ENCODE assay signal across 8 cellular contexts in genomic region chr4:8428288-8429097, GRCh38. TPM values are rescaled to one million over a fixed set of nuclear protein-coding genes. Genes with fewer than 3 reads are reported as not detected.
A peak's percentile ranks its signal among the peaks of the same experiment; 100 is the strongest.
DNase-seq lines count a peak whose midpoint lies in the region; ATAC-seq and TF ChIP-seq lines count a peak whose summit lies in the region.

No MANE protein-coding gene starts in this region.

- no CpG with 5 or more reads among the region's 56 CpGs for WGBS in trophoblast cell (ENCODE audit: extremely low coverage, insufficient coverage, insufficient read length)

- no peaks in the 10 kb centered on the region for H3K36me3 ChIP-seq in trophoblast cell (ENCODE audit: control insufficient read depth in 1 of 2, insufficient read depth in 2 of 2, low read length in 2 of 2)

- no peaks in the 10 kb centered on the region for H3K79me2 ChIP-seq in trophoblast cell (ENCODE audit: control insufficient read depth, insufficient read depth, low read length, poor library complexity)

- peak overlapping the region; percentile 63 for H2BK5ac ChIP-seq in trophoblast cell (ENCODE audit: low read depth, low read length, poor library complexity)

- peak overlapping the region; percentile 95 for H3K4me3 Mint-ChIP-seq in activated naive CD8-positive, alpha-beta T cell treated with anti-CD3 and anti-CD28 coated beads, Interleukin-2, amount 10 ng/mL, durations not matched to agents 7 days and 5 days
- peak overlapping the region; percentile 96 for H3K4me3 Mint-ChIP-seq in type B pancreatic cell

- peak overlapping the region; percentile 100 for H3K4me2 ChIP-seq in trophoblast cell (ENCODE audit: low read length)

- no peaks in the 10 kb centered on the region for H3K9me3 Mint-ChIP-seq in activated naive CD8-positive, alpha-beta T cell treated with anti-CD3 and anti-CD28 coated beads, Interleukin-2, amount 10 ng/mL, durations not matched to agents 7 days and 5 days
- H3K9me3 Mint-ChIP-seq in type B pancreatic cell, result no peaks in the 10 kb centered on the region

- POLR2A ChIA-PET in activated naive CD8-positive, alpha-beta T cell treated with anti-CD3 and anti-CD28 coated beads, Interleukin-2, amount 10 ng/mL, durations not matched to agents 7 days and 5 days (lab: Charles Lee), result interaction anchor here (0.5 to 2.2 kb wide), 4 partner anchors 9 to 1529 kb away, joined by 3 to 27 read pairs (median 4); partner anchors contain the start of genes ACOX3 and TRMT44

- no peaks in the 10 kb centered on the region for H3K36me3 Mint-ChIP-seq in activated naive CD8-positive, alpha-beta T cell treated with anti-CD3 and anti-CD28 coated beads, Interleukin-2, amount 10 ng/mL, durations not matched to agents 7 days and 5 days
- peaks cover 3% of the 10 kb centered on the region for H3K36me3 Mint-ChIP-seq in type B pancreatic cell

- peak overlapping the region; percentile 79 for H3K18ac ChIP-seq in trophoblast cell (ENCODE audit: low read length)

- H3K14ac ChIP-seq in trophoblast cell (ENCODE audit: low read length), result peak overlapping the region; percentile 67

- H3K4me1 ChIP-seq in trophoblast cell (ENCODE audit: control insufficient read depth in 1 of 2, insufficient read depth in 2 of 2, low read length in 2 of 2), result peaks cover 7 to 8% of the 10 kb centered on the region in 2 experiments

- H2BK120ac ChIP-seq in trophoblast cell (ENCODE audit: insufficient read depth, low read length, poor library complexity), result peak overlapping the region; percentile 62

- no peak overlapping the region for H2BK12ac ChIP-seq in trophoblast cell (ENCODE audit: low read length)

- intact Hi-C loops in Right ventricle myocardium superior (cut with DNase I), result no loop called here

- DNase-seq in NCI-H1092 treated with DMSO at 0.1 percent for 48 hours (lab: John Stamatoyannopoulos, UW), result peak; percentile 68
- DNase-seq in SKM-1 treated with dmso at 0.1 percent for 144 hours (lab: John Stamatoyannopoulos, UW; ENCODE audit: unreplicated experiment), result peak; percentile 81
- peak; percentile 98 for DNase-seq in activated naive CD8-positive, alpha-beta T cell treated with anti-CD3 and anti-CD28 coated beads, Interleukin-2, amount 10 ng/mL, durations not matched to agents 7 days and 5 days
- DNase-seq in Right ventricle myocardium superior, result peak; percentile 93
- DNase-seq in trophoblast cell, result peak; percentile 88 to 97
- DNase-seq in type B pancreatic cell (ENCODE audit: extremely low spot score, unreplicated experiment), result peak; percentile 98

- peak overlapping the region; percentile 30 for H3K4ac ChIP-seq in trophoblast cell (ENCODE audit: low read depth, low read length)

- no peaks in the 10 kb centered on the region for H3K27me3 Mint-ChIP-seq in activated naive CD8-positive, alpha-beta T cell treated with anti-CD3 and anti-CD28 coated beads, Interleukin-2, amount 10 ng/mL, durations not matched to agents 7 days and 5 days
- H3K27me3 Mint-ChIP-seq in type B pancreatic cell, result no peaks in the 10 kb centered on the region

- TF ChIP-seq CTCF in GM12875 (IDR thresholded peaks at IDR 0.05; ENCODE audit: borderline replicate concordance, insufficient read depth, low read depth, low read length) (peak; percentile 56), type B pancreatic cell (conservative IDR thresholded peaks at IDR 0.05) (peak; percentile 68)

- H4K12ac ChIP-seq in trophoblast cell (ENCODE audit: low read depth, low read length), result no peak overlapping the region

- peaks cover 7% of the 10 kb centered on the region for H3K79me1 ChIP-seq in trophoblast cell (ENCODE audit: low read length)

- no peak overlapping the region for H2AK5ac ChIP-seq in trophoblast cell (ENCODE audit: low read length)

- H3K23ac ChIP-seq in trophoblast cell (ENCODE audit: low read length), result no peak overlapping the region

- no peaks in the 10 kb centered on the region for H3K9me3 ChIP-seq in trophoblast cell (ENCODE audit: insufficient read depth, low read depth, low read length)

- peak; percentile 97 for ATAC-seq in HG02642 (IDR thresholded peaks at IDR 0.05; ENCODE audit: poor library complexity, unreplicated experiment)
- ATAC-seq in activated naive CD8-positive, alpha-beta T cell treated with anti-CD3 and anti-CD28 coated beads, Interleukin-2, amount 10 ng/mL, durations not matched to agents 7 days and 5 days (ENCODE audit: low read depth), result peak; percentile 95
- peak; percentile 98 for ATAC-seq in Right ventricle myocardium superior (ENCODE audit: poor library complexity)

- H3K27ac ChIP-seq in trophoblast cell (ENCODE audit: low read depth, low read length), result no peak overlapping the region

- H3K27me3 ChIP-seq in trophoblast cell (ENCODE audit: insufficient read depth, low read length), result no peaks in the 10 kb centered on the region

- peak overlapping the region; percentile 45 for H4K91ac ChIP-seq in trophoblast cell (ENCODE audit: low read depth, low read length)

- H3K27ac Mint-ChIP-seq in activated naive CD8-positive, alpha-beta T cell treated with anti-CD3 and anti-CD28 coated beads, Interleukin-2, amount 10 ng/mL, durations not matched to agents 7 days and 5 days, result peak overlapping the region; percentile 91
- peak overlapping the region; percentile 79 for H3K27ac Mint-ChIP-seq in type B pancreatic cell

- peaks cover 12% of the 10 kb centered on the region for H3K4me1 Mint-ChIP-seq in activated naive CD8-positive, alpha-beta T cell treated with anti-CD3 and anti-CD28 coated beads, Interleukin-2, amount 10 ng/mL, durations not matched to agents 7 days and 5 days
- peaks cover 34% of the 10 kb centered on the region for H3K4me1 Mint-ChIP-seq in type B pancreatic cell (ENCODE audit: unreplicated experiment)

- H3K4me3 ChIP-seq in GM12875 (ENCODE audit: low read depth, low read length) (peak overlapping the region; percentile 71), trophoblast cell (ENCODE audit: low read depth, low read length) (peak overlapping the region; percentile 88)

- H4K8ac ChIP-seq in trophoblast cell (ENCODE audit: low read depth, low read length), result peak overlapping the region; percentile 73

- peak overlapping the region; percentile 75 for H2AFZ ChIP-seq in trophoblast cell (ENCODE audit: insufficient read depth, low read length, poor library complexity)

- H3K9ac ChIP-seq in trophoblast cell (ENCODE audit: low read length), result peak overlapping the region; percentile 85

RNA-seq across cellular contexts. Expression of gene ACOX3, which starts 12.0 kb away (rescaled TPM):
- total RNA-seq in activated naive CD8-positive, alpha-beta T cell treated with anti-CD3 and anti-CD28 coated beads, Interleukin-2, amount 10 ng/mL, durations not matched to agents 7 days and 5 days, result 10 to 100 TPM; 15.2 to 16.6 TPM
- total RNA-seq in Right ventricle myocardium superior (22.5 TPM), type B pancreatic cell (ENCODE audit: low replicate concordance) (34.0 and 43.8 TPM in 2 replicates)
- 21.5 and 23.3 TPM in 2 replicates for polyA plus RNA-seq in trophoblast cell (2013)

RNA-seq across cellular contexts. Expression of gene TRMT44, which starts 12.1 kb away (rescaled TPM):
- 10 to 100 TPM; 26.1 to 27.9 TPM for total RNA-seq in activated naive CD8-positive, alpha-beta T cell treated with anti-CD3 and anti-CD28 coated beads, Interleukin-2, amount 10 ng/mL, durations not matched to agents 7 days and 5 days
- 8.4 TPM for total RNA-seq in Right ventricle myocardium superior
- polyA plus RNA-seq in trophoblast cell (2013), result 16.7 and 17.7 TPM in 2 replicates
- 32.3 and 33.5 TPM in 2 replicates for total RNA-seq in type B pancreatic cell (ENCODE audit: low replicate concordance)
